17 cellular contexts compared by ENCODE assay signal in the genomic region with DNA sequence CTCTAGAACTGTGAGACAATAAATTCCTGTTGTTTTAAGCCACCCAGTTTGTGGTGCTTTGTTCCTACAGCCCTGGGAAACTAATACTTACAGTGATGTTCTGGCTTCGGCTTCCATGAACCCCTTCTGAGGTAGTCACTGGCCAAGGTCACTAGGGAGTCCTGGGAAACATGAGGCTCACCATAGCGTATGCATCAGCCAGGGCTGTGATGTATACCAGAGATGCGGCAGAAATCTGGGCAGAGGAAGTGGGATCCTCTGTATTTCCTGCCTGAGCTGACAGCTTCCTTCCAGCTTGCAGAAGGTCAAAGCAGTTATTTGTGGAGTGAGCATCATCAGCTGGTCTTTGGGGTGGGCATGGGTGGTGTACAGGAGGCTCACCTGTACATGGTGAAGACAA. TPM values are rescaled to one million over a fixed set of nuclear protein-coding genes. Genes with fewer than 3 reads are reported as not detected.
DNase-seq lines count a peak whose midpoint lies in the region; ATAC-seq and TF ChIP-seq lines count a peak whose summit lies in the region.
"Had no signal": no experiment of that assay in that cellular context is flagged by ENCODE, and none has a peak within 500 bp of the region (broad histone marks: within the 10 kb centered on the region; RNA-seq: fewer than 3 reads in every experiment).

No MANE protein-coding gene starts in this region.

- CTCF ChIA-PET in activated CD4-positive, alpha-beta T cell treated with anti-CD3 and anti-CD28 coated beads, Interleukin-2, amount 10 ng/mL, durations not matched to agents 7 days and 5 days (lab: Charles Lee) = interaction anchor here (0.9 kb wide), 1 partner anchor 13 kb away, joined by 3 read pairs; no protein-coding TSS in a partner anchor
- CTCF ChIA-PET in WTC11 (lab: Charles Lee) = no interaction called here

- H3K27ac ChIP-seq in esophagus muscularis mucosa (replicated peaks in 1 of 4) = peak overlapping the region; percentile 3 to 48 (median 27)
- H3K27ac ChIP-seq: ovary had no signal

- peaks cover 44% of the 10 kb centered on the region for H3K36me3 Mint-ChIP-seq in activated CD4-positive, alpha-beta T cell treated with anti-CD3 and anti-CD28 coated beads, Interleukin-2, amount 10 ng/mL, durations not matched to agents 7 days and 5 days (ENCODE audit: low read depth)
- H3K36me3 Mint-ChIP-seq in WTC11 = peaks cover 28% of the 10 kb centered on the region

- TF ChIP-seq POLR2A in esophagus muscularis mucosa (IDR thresholded peaks at IDR 0.05; ENCODE audit: low read depth) = no peak

- H3K4me3 Mint-ChIP-seq in activated CD4-positive, alpha-beta T cell treated with anti-CD3 and anti-CD28 coated beads, Interleukin-2, amount 10 ng/mL, durations not matched to agents 7 days and 5 days = no peak overlapping the region
- H3K4me3 Mint-ChIP-seq in WTC11 = no peak overlapping the region

- POLR2A ChIA-PET in activated CD4-positive, alpha-beta T cell treated with anti-CD3 and anti-CD28 coated beads, Interleukin-2, amount 10 ng/mL, durations not matched to agents 7 days and 5 days (lab: Charles Lee) = no interaction called here
- POLR2A ChIA-PET in WTC11 (lab: Charles Lee) = no interaction called here

- no peaks in the 10 kb centered on the region for H3K9me3 ChIP-seq in esophagus muscularis mucosa
- H3K9me3 ChIP-seq: MG63, mucosa of descending colon, ovary, SK-N-SH had no signal

- 72% methylated on average over 3 of the region's 3 CpGs for WGBS in esophagus muscularis mucosa

- H3K27me3 ChIP-seq in esophagus muscularis mucosa = no peaks in the 10 kb centered on the region
- H3K27me3 ChIP-seq: MG63, ovary had no signal

- TF ChIP-seq CTCF in WTC11 (IDR thresholded peaks at IDR 0.05) (no peak), esophagus muscularis mucosa (IDR thresholded peaks at IDR 0.05) (no peak)

- intact Hi-C loops in esophagus muscularis mucosa (cut with DNase I) = no loop called here

- H3K27ac Mint-ChIP-seq in activated CD4-positive, alpha-beta T cell treated with anti-CD3 and anti-CD28 coated beads, Interleukin-2, amount 10 ng/mL, durations not matched to agents 7 days and 5 days = peak overlapping the region; percentile 59
- peak overlapping the region; percentile 80 for H3K27ac Mint-ChIP-seq in WTC11

- peaks cover 16 to 57% (median 39%) of the 10 kb centered on the region in 4 donors for H3K36me3 ChIP-seq in esophagus muscularis mucosa
- H3K36me3 ChIP-seq: MG63, ovary had no signal

- no peaks in the 10 kb centered on the region for H3K9me3 Mint-ChIP-seq in activated CD4-positive, alpha-beta T cell treated with anti-CD3 and anti-CD28 coated beads, Interleukin-2, amount 10 ng/mL, durations not matched to agents 7 days and 5 days
- H3K9me3 Mint-ChIP-seq in WTC11 = no peaks in the 10 kb centered on the region
- H3K9me3 Mint-ChIP-seq: activated naive CD4-positive, alpha-beta T cell treated with anti-CD3 and anti-CD28 coated beads, Interleukin-2, amount 50 U/mL, for 72 hours had no signal

- H3K4me3 ChIP-seq in esophagus muscularis mucosa = no peak overlapping the region
- H3K4me3 ChIP-seq in skeletal muscle cell (ENCODE audit: low read depth, low read length) = no peak overlapping the region
- H3K4me3 ChIP-seq: MG63, mucosa of descending colon, ovary, smooth muscle cell had no signal

- no peak for DNase-seq in activated CD4-positive, alpha-beta T cell treated with anti-CD3 and anti-CD28 coated beads, Interleukin-2, amount 10 ng/mL, durations not matched to agents 7 days and 5 days
- DNase-seq in activated CD4-positive, alpha-beta T cell treated with anti-CD3 and anti-CD28 coated beads, Interleukin-2, amount 50 U/mL, for 1 hour = no peak
- DNase-seq in WTC11 (ENCODE audit: low spot score) (no peak), esophagus muscularis mucosa (ENCODE audit: extremely low spot score) (no peak), skeletal muscle cell (ENCODE audit: low read depth) (peak; percentile 20), AML-193 (lab: John Stamatoyannopoulos, UW) (no peak)
- DNase-seq: GDM1, MG63, NCI-H2029, NCI-H748 treated with DMSO at 0.1 percent for 48 hours, ovary, SK-N-SH had no signal

- peaks cover 0 to 27% (median 18%) of the 10 kb centered on the region in 4 donors for H3K4me1 ChIP-seq in esophagus muscularis mucosa

- H3K27me3 Mint-ChIP-seq in activated CD4-positive, alpha-beta T cell treated with anti-CD3 and anti-CD28 coated beads, Interleukin-2, amount 10 ng/mL, durations not matched to agents 7 days and 5 days = no peaks in the 10 kb centered on the region
- H3K27me3 Mint-ChIP-seq in WTC11 (ENCODE audit: low read depth) = no peaks in the 10 kb centered on the region

- no peak for ATAC-seq in WTC11
- ATAC-seq in HG02981 (IDR thresholded peaks at IDR 0.05; ENCODE audit: unreplicated experiment) = no peak
- no peak for ATAC-seq in HG03342 (IDR thresholded peaks at IDR 0.05; ENCODE audit: unreplicated experiment)

- H3K4me1 Mint-ChIP-seq in activated CD4-positive, alpha-beta T cell treated with anti-CD3 and anti-CD28 coated beads, Interleukin-2, amount 10 ng/mL, durations not matched to agents 7 days and 5 days = peaks cover 24% of the 10 kb centered on the region
- peaks cover 19% of the 10 kb centered on the region for H3K4me1 Mint-ChIP-seq in WTC11

- TF ChIP-seq EP300 in esophagus muscularis mucosa (IDR thresholded peaks at IDR 0.05) = no peak

TF ChIP-seq in WTC11, 78 proteins besides CTCF, POLR2A, EP300 and RAD21:
- no peak for TF ChIP-seq CREM (CRISPR knock-in tag; IDR thresholded peaks at IDR 0.05)
- TF ChIP-seq JAZF1 (CRISPR knock-in tag; IDR thresholded peaks at IDR 0.05) = no peak
- TF ChIP-seq, protein P1, sequence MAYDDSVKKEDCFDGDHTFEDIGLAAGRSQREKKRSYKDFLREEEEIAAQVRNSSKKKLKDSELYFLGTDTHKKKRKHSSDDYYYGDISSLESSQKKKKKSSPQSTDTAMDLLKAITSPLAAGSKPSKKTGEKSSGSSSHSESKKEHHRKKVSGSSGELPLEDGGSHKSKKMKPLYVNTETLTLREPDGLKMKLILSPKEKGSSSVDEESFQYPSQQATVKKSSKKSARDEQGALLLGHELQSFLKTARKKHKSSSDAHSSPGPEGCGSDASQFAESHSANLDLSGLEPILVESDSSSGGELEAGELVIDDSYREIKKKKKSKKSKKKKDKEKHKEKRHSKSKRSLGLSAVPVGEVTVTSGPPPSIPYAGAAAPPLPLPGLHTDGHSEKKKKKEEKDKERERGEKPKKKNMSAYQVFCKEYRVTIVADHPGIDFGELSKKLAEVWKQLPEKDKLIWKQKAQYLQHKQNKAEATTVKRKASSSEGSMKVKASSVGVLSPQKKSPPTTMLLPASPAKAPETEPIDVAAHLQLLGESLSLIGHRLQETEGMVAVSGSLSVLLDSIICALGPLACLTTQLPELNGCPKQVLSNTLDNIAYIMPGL (CRISPR knock-in tag; IDR thresholded peaks at IDR 0.05) = no peak
- no peak for TF ChIP-seq JUN (CRISPR knock-in tag; IDR thresholded peaks at IDR 0.05)

RNA-seq across cellular contexts. Expression of a gene that starts 27.9 kb away (rescaled TPM):
- 10 to 100 TPM; 19.3 to 20.2 TPM for total RNA-seq in activated CD4-positive, alpha-beta T cell treated with anti-CD3 and anti-CD28 coated beads, Interleukin-2, amount 10 ng/mL, durations not matched to agents 7 days and 5 days
- 21.8 to 24.1 TPM (median 23.8 TPM) in 3 replicates for total RNA-seq in WTC11 (2021)
- total RNA-seq in esophagus muscularis mucosa = 10 to 100 TPM; 14.1 to 18.2 (median 16.3) TPM

RNA-seq across cellular contexts. Expression of a gene that starts 27.9 kb away (rescaled TPM):
- 10 to 100 TPM; 13.9 to 14.0 TPM for total RNA-seq in activated CD4-positive, alpha-beta T cell treated with anti-CD3 and anti-CD28 coated beads, Interleukin-2, amount 10 ng/mL, durations not matched to agents 7 days and 5 days
- total RNA-seq in WTC11 (2021) (21.6 to 25.7 TPM (median 23.0 TPM) in 3 replicates), esophagus muscularis mucosa (10 to 100 TPM; 13.4 to 28.4 (median 16.9) TPM)
